ENCODE assay signal across 26 cellular contexts in the genomic region with DNA sequence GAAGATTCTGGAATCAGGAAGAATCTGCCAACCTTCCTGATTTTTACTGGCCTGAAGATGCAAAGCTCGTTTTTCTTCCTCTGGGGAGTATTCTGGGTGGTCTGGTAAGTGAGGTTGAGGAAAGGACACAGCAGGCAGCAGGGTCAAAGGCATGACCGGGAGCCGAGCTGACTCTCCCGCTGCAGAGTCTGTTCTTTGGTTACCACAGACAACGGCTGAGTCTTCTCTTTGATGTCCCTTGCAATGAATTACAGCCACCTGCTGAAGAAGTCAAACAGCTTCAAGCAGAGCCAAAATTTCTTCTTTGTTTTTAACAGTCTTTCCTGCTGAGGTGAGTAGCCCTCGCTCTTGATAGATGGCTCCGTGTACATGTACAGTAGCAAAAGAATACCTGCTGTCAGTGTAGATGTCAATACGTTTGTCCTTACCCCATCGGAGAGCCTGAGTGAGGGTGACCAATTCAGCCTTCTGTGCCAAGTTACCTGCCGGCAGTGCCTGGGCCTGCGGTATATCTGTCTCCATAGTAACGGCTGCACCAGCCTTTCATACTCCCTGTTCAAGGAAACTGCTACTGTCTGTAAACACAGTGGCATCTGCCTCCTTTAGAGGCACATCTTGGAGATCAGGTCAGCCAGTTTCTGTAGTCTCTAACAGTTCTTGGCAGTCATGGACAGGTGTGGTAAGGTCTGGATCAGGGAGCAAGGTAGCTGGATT.
DNase-seq lines count a peak whose midpoint lies in the region; ATAC-seq, FAIRE-seq and TF ChIP-seq lines count a peak whose summit lies in the region.
"Had no signal": no experiment of that assay in that cellular context is flagged by ENCODE, and none has a peak within 500 bp of the region (broad histone marks: within the 10 kb centered on the region; RNA-seq: fewer than 3 reads in every experiment).

No MANE protein-coding gene starts in this region.

- intact Hi-C loops in thyroid gland (cut with DNase I): no loop called here

- TF ChIP-seq POLR2A in thyroid gland (IDR thresholded peaks at IDR 0.05): no peak

- FAIRE-seq in bronchial epithelial cell (lab: Jason Lieb, UNC): no peak

- WGBS in thyroid gland, 2 donors: 79 to 86% methylated on average over 12 of the region's 12 CpGs

- peak; percentile 22 for ATAC-seq in stimulated activated effector memory CD8-positive, alpha-beta T cell treated with anti-CD3 and anti-CD28 coated beads, Interleukin-12 subunit alpha, Interleukin-12 subunit beta, amount 100 ng/mL, for 72 hours
- ATAC-seq: natural killer cell treated with Interleukin-12 subunit alpha and Interleukin-12 subunit beta and Interleukin-15 and Interleukin-18, amount 100 ng/mL, for 72 hours had no signal

- H3K27ac Mint-ChIP-seq in stimulated activated effector memory CD8-positive, alpha-beta T cell treated with anti-CD3 and anti-CD28 coated beads, Interleukin-12 subunit alpha, Interleukin-12 subunit beta, amount 100 ng/mL, for 72 hours: no peak overlapping the region
- H3K27ac Mint-ChIP-seq: natural killer cell treated with Interleukin-12 subunit alpha and Interleukin-12 subunit beta and Interleukin-15 and Interleukin-18, amount 100 ng/mL, for 72 hours had no signal

- H3K27ac ChIP-seq in thyroid gland: no peak overlapping the region
- H3K27ac ChIP-seq: 22Rv1, BLaER1, coronary artery, epithelial cell of prostate, HL-60, SJCRH30, upper lobe of left lung had no signal

- no peaks in the 10 kb centered on the region for H3K27me3 ChIP-seq in bronchial epithelial cell (ENCODE audit: control insufficient read depth, insufficient read depth, low read length)
- no peaks in the 10 kb centered on the region for H3K27me3 ChIP-seq in thyroid gland
- H3K27me3 ChIP-seq: BLaER1, SJCRH30, upper lobe of left lung had no signal

- H3K36me3 ChIP-seq in bronchial epithelial cell (ENCODE audit: control insufficient read depth, insufficient read depth, low read length): no peaks in the 10 kb centered on the region
- no peaks in the 10 kb centered on the region for H3K36me3 ChIP-seq in thyroid gland
- H3K36me3 ChIP-seq: BLaER1, SJCRH30, upper lobe of left lung had no signal

- DNase-seq in NCI-H1417 (lab: John Stamatoyannopoulos, UW) (peak; percentile 41 to 87 (median 71)), NCI-H1417 treated with DMSO at 0.1 percent for 48 hours (lab: John Stamatoyannopoulos, UW) (no peak), NCI-H2171 treated with DMSO at 0.1 percent for 48 hours (lab: John Stamatoyannopoulos, UW) (peak; percentile 76), bronchial epithelial cell (ENCODE audit: low read depth) (peak; percentile 11), AG08396 (ENCODE audit: low spot score) (no peak), foreskin fibroblast (no peak), thyroid gland (no peak)
- DNase-seq in stimulated activated effector memory CD8-positive, alpha-beta T cell treated with anti-CD3 and anti-CD28 coated beads, Interleukin-12 subunit alpha, Interleukin-12 subunit beta, amount 100 ng/mL, for 72 hours (ENCODE audit: low spot score in 2 of 2): no peak
- DNase-seq: activated CD4-positive, alpha-beta T cell treated with anti-CD3 and anti-CD28 coated beads for 4 hours; activated CD8-positive, alpha-beta memory T cell treated with anti-CD3 and anti-CD28 coated beads, Interleukin-2, amount 50 U/mL, for 4 hours; activated naive CD4-positive, alpha-beta T cell; aorta; DMS 273 treated with DMSO at 0.1 percent for 48 hours; islet precursor cell; KG1; mesenchymal stem cell; NCI-H1694 treated with DMSO at 0.1 percent for 48 hours; stimulated activated naive CD4-positive, alpha-beta T cell treated with Interleukin-2 at 50 U/mL for 16 hours; upper lobe of left lung had no signal

- no peak overlapping the region for H3K4me3 ChIP-seq in bronchial epithelial cell (ENCODE audit: low read depth, low read length)
- no peak overlapping the region for H3K4me3 ChIP-seq in foreskin fibroblast (ENCODE audit: low read depth in 1 of 2, low read length in 2 of 2)
- no peak overlapping the region for H3K4me3 ChIP-seq in thyroid gland (replicated peaks in 1 of 3)
- H3K4me3 ChIP-seq: BLaER1, coronary artery, SJCRH30, upper lobe of left lung had no signal

- no peaks in the 10 kb centered on the region for H3K4me1 Mint-ChIP-seq in stimulated activated effector memory CD8-positive, alpha-beta T cell treated with anti-CD3 and anti-CD28 coated beads, Interleukin-12 subunit alpha, Interleukin-12 subunit beta, amount 100 ng/mL, for 72 hours

- H3K9me3 Mint-ChIP-seq in stimulated activated effector memory CD8-positive, alpha-beta T cell treated with anti-CD3 and anti-CD28 coated beads, Interleukin-12 subunit alpha, Interleukin-12 subunit beta, amount 100 ng/mL, for 72 hours: no peaks in the 10 kb centered on the region
- H3K9me3 Mint-ChIP-seq: natural killer cell treated with Interleukin-12 subunit alpha and Interleukin-12 subunit beta and Interleukin-15 and Interleukin-18, amount 100 ng/mL, for 72 hours had no signal

- no peaks in the 10 kb centered on the region for H3K4me1 ChIP-seq in thyroid gland
- H3K4me1 ChIP-seq: SJCRH30, upper lobe of left lung had no signal

- TF ChIP-seq CTCF in bronchial epithelial cell (IDR thresholded peaks at IDR 0.05; ENCODE audit: insufficient read depth, low read length, severe bottlenecking) (no peak), foreskin fibroblast (IDR thresholded peaks at IDR 0.05; ENCODE audit: low read depth, low read length) (no peak), thyroid gland (IDR thresholded peaks at IDR 0.05) (no peak)

- no peaks in the 10 kb centered on the region for H3K9me3 ChIP-seq in thyroid gland
- H3K9me3 ChIP-seq: BLaER1, SJCRH30, upper lobe of left lung had no signal

- H3K36me3 Mint-ChIP-seq in stimulated activated effector memory CD8-positive, alpha-beta T cell treated with anti-CD3 and anti-CD28 coated beads, Interleukin-12 subunit alpha, Interleukin-12 subunit beta, amount 100 ng/mL, for 72 hours: no peaks in the 10 kb centered on the region
- H3K36me3 Mint-ChIP-seq: natural killer cell treated with Interleukin-12 subunit alpha and Interleukin-12 subunit beta and Interleukin-15 and Interleukin-18, amount 100 ng/mL, for 72 hours had no signal

- H3K4me3 Mint-ChIP-seq in stimulated activated effector memory CD8-positive, alpha-beta T cell treated with anti-CD3 and anti-CD28 coated beads, Interleukin-12 subunit alpha, Interleukin-12 subunit beta, amount 100 ng/mL, for 72 hours: no peak overlapping the region
- H3K4me3 Mint-ChIP-seq: natural killer cell treated with Interleukin-12 subunit alpha and Interleukin-12 subunit beta and Interleukin-15 and Interleukin-18, amount 100 ng/mL, for 72 hours had no signal

Comparison
In these comparisons a context has a peak if more than half of its experiments do, and no peak if none do; other contexts are left out.
1. DNase-seq: peak in NCI-H1417 (3 of 3), NCI-H2171 treated with DMSO at 0.1 percent for 48 hours (single experiment) and bronchial epithelial cell (single experiment); none in NCI-H1417 treated with DMSO at 0.1 percent for 48 hours (single experiment), stimulated activated effector memory CD8-positive, alpha-beta T cell treated with anti-CD3 and anti-CD28 coated beads, Interleukin-12 subunit alpha, Interleukin-12 subunit beta, amount 100 ng/mL, for 72 hours (0 of 2), AG08396 (single experiment), foreskin fibroblast (0 of 2) and thyroid gland (0 of 2).